In genomic region chr18:45830917-45831316, GRCh38 we compare ENCODE assay signal across 16 cellular contexts. TPM values are rescaled to one million over a fixed set of nuclear protein-coding genes. Genes with fewer than 3 reads are reported as not detected.
DNase-seq lines count a peak whose midpoint lies in the region; ATAC-seq and TF ChIP-seq lines count a peak whose summit lies in the region.
"Had no signal": no experiment of that assay in that cellular context is flagged by ENCODE, and none has a peak within 500 bp of the region (broad histone marks: within the 10 kb centered on the region; RNA-seq: fewer than 3 reads in every experiment).

No MANE protein-coding gene starts in this region.

- H4K8ac ChIP-seq in mesenchymal stem cell (ENCODE audit: low read length) = no peak overlapping the region

- 82% methylated on average over 7 of the region's 7 CpGs for WGBS in mesenchymal stem cell

- ATAC-seq in CD4-positive, alpha-beta T cell (ENCODE audit: poor library complexity) = no peak
- ATAC-seq: CD8-positive, alpha-beta T cell had no signal

- no peak overlapping the region for H3K9ac ChIP-seq in mesenchymal stem cell (ENCODE audit: low read length)

- H3K27ac ChIP-seq in mesenchymal stem cell (ENCODE audit: low read length, poor library complexity, severe bottlenecking) (no peak overlapping the region), tibial artery (no peak overlapping the region)
- H3K27ac ChIP-seq in CD4-positive, alpha-beta T cell (ENCODE audit: low read depth, low read length) = no peak overlapping the region

- H3K9me3 Mint-ChIP-seq in type B pancreatic cell = no peaks in the 10 kb centered on the region
- no peaks in the 10 kb centered on the region for H3K9me3 Mint-ChIP-seq in CD4-positive, alpha-beta T cell
- H3K9me3 Mint-ChIP-seq: CD8-positive, alpha-beta T cell; HFFc6 had no signal

- peaks cover 6% of the 10 kb centered on the region for H3K79me1 ChIP-seq in mesenchymal stem cell (replicated peaks; ENCODE audit: low read length, poor library complexity, severe bottlenecking)

- H3K36me3 ChIP-seq in mesenchymal stem cell (ENCODE audit: control insufficient read depth in 1 of 2, insufficient read depth in 2 of 2, low read depth in 1 of 2, low read length in 2 of 2) = peaks cover 0 to 2% of the 10 kb centered on the region in 2 experiments
- no peaks in the 10 kb centered on the region for H3K36me3 ChIP-seq in tibial artery
- H3K36me3 ChIP-seq: HAP-1 had no signal

- H2AK5ac ChIP-seq in mesenchymal stem cell (ENCODE audit: low read length, severe bottlenecking) = peak overlapping the region; percentile 8

- H3K27ac Mint-ChIP-seq in type B pancreatic cell = no peak overlapping the region
- H3K27ac Mint-ChIP-seq in CD4-positive, alpha-beta T cell = no peak overlapping the region
- H3K27ac Mint-ChIP-seq: CD8-positive, alpha-beta T cell; HFFc6 had no signal

- H2BK5ac ChIP-seq in mesenchymal stem cell (ENCODE audit: low read depth, low read length, poor library complexity, severe bottlenecking) = no peak overlapping the region

- H3K4me1 ChIP-seq in mesenchymal stem cell (ENCODE audit: control insufficient read depth, insufficient read depth, low read depth, low read length) (peaks cover 54% of the 10 kb centered on the region), tibial artery (peaks cover 0 to 15% (median 4%) of the 10 kb centered on the region in 4 donors)
- H3K4me1 ChIP-seq: HAP-1 had no signal

- intact Hi-C loops in CD4-positive, alpha-beta T cell (cut with DNase I, micrococcal nuclease) = no loop called here
- intact Hi-C loops in tibial artery (cut with DNase I; ENCODE audit: low total_unique reads) = no loop called here

- no peak overlapping the region for H2BK12ac ChIP-seq in mesenchymal stem cell (ENCODE audit: low read length in 2 of 2)

- H3K4me2 ChIP-seq in mesenchymal stem cell (ENCODE audit: low read length, poor library complexity, severe bottlenecking) = no peak overlapping the region

- DNase-seq in NCI-H69 (lab: John Stamatoyannopoulos, UW) = peak; percentile 64
- DNase-seq in mesenchymal stem cell = no peak
- DNase-seq in type B pancreatic cell (ENCODE audit: extremely low spot score, unreplicated experiment) = no peak
- no peak for DNase-seq in CD4-positive, alpha-beta T cell
- DNase-seq in tibial artery = no peak
- DNase-seq in GM10248 (ENCODE audit: extremely low spot score) = no peak
- DNase-seq: C1 segment of cervical spinal cord; Caco-2; CD8-positive, alpha-beta T cell; DMS 273 treated with DMSO at 0.1 percent for 48 hours; DMS79; EL; GDM1; GOT3; HFFc6 had no signal

- H2AFZ ChIP-seq in mesenchymal stem cell (ENCODE audit: low read depth, low read length) = no peak overlapping the region

- no peak overlapping the region for H3K18ac ChIP-seq in mesenchymal stem cell (ENCODE audit: low read depth in 1 of 2, low read length in 2 of 2)

- POLR2A ChIA-PET in CD4-positive, alpha-beta T cell (lab: Charles Lee) = no interaction called here
- POLR2A ChIA-PET in GM10248 (lab: Yijun Ruan, JAX) = no interaction called here

- peak overlapping the region; percentile 9 for H3K4me3 Mint-ChIP-seq in type B pancreatic cell
- no peak overlapping the region for H3K4me3 Mint-ChIP-seq in CD4-positive, alpha-beta T cell
- H3K4me3 Mint-ChIP-seq: CD8-positive, alpha-beta T cell; HFFc6 had no signal

- peaks cover 30% of the 10 kb centered on the region for H3K4me1 Mint-ChIP-seq in type B pancreatic cell (ENCODE audit: unreplicated experiment)
- H3K4me1 Mint-ChIP-seq in CD4-positive, alpha-beta T cell (ENCODE audit: low read depth) = peaks cover 14% of the 10 kb centered on the region

- no peaks in the 10 kb centered on the region for H3K36me3 Mint-ChIP-seq in type B pancreatic cell
- H3K36me3 Mint-ChIP-seq in CD4-positive, alpha-beta T cell (ENCODE audit: low read depth) = no peaks in the 10 kb centered on the region
- H3K36me3 Mint-ChIP-seq: CD8-positive, alpha-beta T cell had no signal

- H2BK120ac ChIP-seq in mesenchymal stem cell (ENCODE audit: low read depth, low read length) = no peak overlapping the region

- H3K4me3 ChIP-seq in mesenchymal stem cell (ENCODE audit: insufficient read depth in 1 of 2, low read depth in 1 of 2, low read length in 2 of 2) = no peak overlapping the region
- H3K4me3 ChIP-seq in tibial artery = no peak overlapping the region
- H3K4me3 ChIP-seq: HAP-1 had no signal

- H3K9me3 ChIP-seq in mesenchymal stem cell (ENCODE audit: control insufficient read depth, low read length) (no peaks in the 10 kb centered on the region), tibial artery (no peaks in the 10 kb centered on the region)
- no peaks in the 10 kb centered on the region for H3K9me3 ChIP-seq in CD4-positive, alpha-beta T cell (ENCODE audit: control insufficient read depth, low read length)
- H3K9me3 ChIP-seq: Caco-2, HAP-1 had no signal

- TF ChIP-seq CTCF in type B pancreatic cell (conservative IDR thresholded peaks at IDR 0.05) (no peak), tibial artery (IDR thresholded peaks at IDR 0.05) (no peak), GM10248 (IDR thresholded peaks at IDR 0.05; ENCODE audit: control extremely low read depth, extremely low read depth, low read depth, missing control alignments) (no peak)
- TF ChIP-seq CTCF in CD4-positive, alpha-beta T cell (IDR thresholded peaks at IDR 0.05) = no peak

- no peak overlapping the region for H3K4ac ChIP-seq in mesenchymal stem cell (ENCODE audit: low read depth in 1 of 2, low read length in 2 of 2)

- H2BK15ac ChIP-seq in mesenchymal stem cell (ENCODE audit: low read depth, poor library complexity, severe bottlenecking) = no peak overlapping the region

- peaks cover 23% of the 10 kb centered on the region for H3K27me3 Mint-ChIP-seq in type B pancreatic cell
- H3K27me3 Mint-ChIP-seq in CD4-positive, alpha-beta T cell = peaks cover 33% of the 10 kb centered on the region

- no peak overlapping the region for H4K91ac ChIP-seq in mesenchymal stem cell (ENCODE audit: low read length)

- CTCF ChIA-PET in CD4-positive, alpha-beta T cell (lab: Charles Lee) = no interaction called here
- CTCF ChIA-PET in GM10248 (lab: Yijun Ruan, JAX) = interaction anchor here (1.1 to 2.2 kb wide), 6 partner anchors 10 to 165 kb away, joined by 3 to 6 read pairs (median 4); no protein-coding TSS in a partner anchor

- no peaks in the 10 kb centered on the region for H3K27me3 ChIP-seq in mesenchymal stem cell (ENCODE audit: control insufficient read depth in 1 of 2, insufficient read depth in 1 of 2, low read length in 2 of 2)
- peaks cover 7% of the 10 kb centered on the region for H3K27me3 ChIP-seq in CD4-positive, alpha-beta T cell (ENCODE audit: control insufficient read depth, insufficient read depth, low read length)
- no peaks in the 10 kb centered on the region for H3K27me3 ChIP-seq in tibial artery

- no peak overlapping the region for H3K14ac ChIP-seq in mesenchymal stem cell (ENCODE audit: low read length in 2 of 2)

- no peak overlapping the region for H3K23ac ChIP-seq in mesenchymal stem cell (ENCODE audit: low read length in 2 of 2)

RNA-seq across cellular contexts. Expression of gene SIGLEC15, which starts 5.4 kb away (rescaled TPM):
- 3.0 TPM for polyA plus RNA-seq in mesenchymal stem cell (2013, experiment 1 of 2)
- polyA plus RNA-seq in mesenchymal stem cell (2013, experiment 2 of 2) = 3.2 TPM
- total RNA-seq in type B pancreatic cell (ENCODE audit: low replicate concordance) = 0.41 and 0.76 TPM in 2 replicates
- not detected for total RNA-seq in CD4-positive, alpha-beta T cell
- total RNA-seq: Caco-2; CD8-positive, alpha-beta T cell had no signal
